In the genomic region with DNA sequence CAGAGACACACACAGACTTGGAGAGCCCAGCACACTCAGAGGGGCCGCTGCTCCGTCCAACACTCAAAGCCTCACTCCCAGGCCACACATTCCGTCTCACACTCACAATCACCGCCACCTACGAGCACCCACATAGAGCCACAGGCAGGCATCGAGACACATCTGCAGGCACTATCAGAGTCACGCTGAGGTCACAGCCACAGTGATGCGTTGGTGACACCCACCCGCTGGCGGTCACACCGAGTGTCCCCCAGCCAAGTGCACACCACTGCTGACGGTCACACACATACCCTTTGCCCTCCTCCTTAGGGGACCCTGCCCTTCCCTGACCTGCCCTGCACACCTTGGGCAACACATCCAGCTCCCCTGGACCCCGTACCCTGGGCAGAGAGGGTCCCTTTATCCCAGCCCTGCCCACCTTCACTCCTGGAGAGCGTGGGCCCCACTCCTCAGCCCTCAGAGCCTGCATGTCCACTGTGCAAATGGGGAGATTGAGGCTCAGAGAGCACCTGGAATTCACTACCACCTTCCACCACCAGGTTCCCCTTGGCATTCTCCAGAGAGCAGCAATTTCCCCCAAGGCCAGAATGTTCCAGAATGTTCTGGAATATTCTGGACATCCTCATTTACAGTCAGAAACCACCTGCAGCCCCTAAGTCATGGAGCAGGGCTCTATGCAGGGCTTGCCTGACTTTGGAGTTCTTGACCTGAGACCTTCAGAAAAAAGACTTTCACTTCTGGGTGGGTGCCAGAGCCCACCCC, we compare ENCODE assay signal across 13 cellular contexts. TPM values are rescaled to one million over a fixed set of nuclear protein-coding genes. Genes with fewer than 3 reads are reported as not detected.
DNase-seq lines count a peak whose midpoint lies in the region; ATAC-seq and TF ChIP-seq lines count a peak whose summit lies in the region.
"Had no signal": no experiment of that assay in that cellular context is flagged by ENCODE, and none has a peak within 500 bp of the region (broad histone marks: within the 10 kb centered on the region; RNA-seq: fewer than 3 reads in every experiment).

No MANE protein-coding gene starts in this region.

- H3K36me3 ChIP-seq in transverse colon: no peaks in the 10 kb centered on the region
- H3K36me3 ChIP-seq in uterus: no peaks in the 10 kb centered on the region
- H3K36me3 ChIP-seq: ascending aorta had no signal

- TF ChIP-seq POLR2A in transverse colon (IDR thresholded peaks at IDR 0.05) (no peak), uterus (IDR thresholded peaks at IDR 0.05) (no peak)

- 88% methylated on average over 14 of the region's 14 CpGs; no CpG with 5 or more reads in 1 of the 2 donors for WGBS in transverse colon (ENCODE audit: low coverage in 1 of 2), 2 donors

- no peak overlapping the region for H3K4me3 ChIP-seq in transverse colon
- no peak overlapping the region for H3K4me3 ChIP-seq in uterus
- H3K4me3 ChIP-seq: ascending aorta had no signal

- H3K27ac Mint-ChIP-seq in activated naive CD8-positive, alpha-beta T cell treated with anti-CD3 and anti-CD28 coated beads, Interleukin-2, amount 50 U/mL, for 24 hours: peak overlapping the region; percentile 59
- no peak overlapping the region for H3K27ac Mint-ChIP-seq in activated naive CD8-positive, alpha-beta T cell treated with anti-CD3 and anti-CD28 coated beads for 36 hours
- H3K27ac Mint-ChIP-seq in endothelial cell (ENCODE audit: unreplicated experiment): no peak overlapping the region

- H3K27ac ChIP-seq in transverse colon: no peak overlapping the region
- no peak overlapping the region for H3K27ac ChIP-seq in uterus
- H3K27ac ChIP-seq: ascending aorta had no signal

- no peak for ATAC-seq in activated naive CD8-positive, alpha-beta T cell treated with anti-CD3 and anti-CD28 coated beads, Interleukin-2, amount 50 U/mL, for 24 hours

- H3K4me1 ChIP-seq in transverse colon (no peaks in the 10 kb centered on the region), uterus (no peaks in the 10 kb centered on the region)
- H3K4me1 ChIP-seq: ascending aorta had no signal

- no peak for DNase-seq in activated naive CD8-positive, alpha-beta T cell treated with anti-CD3 and anti-CD28 coated beads, Interleukin-2, amount 50 U/mL, for 24 hours
- DNase-seq in activated naive CD8-positive, alpha-beta T cell treated with anti-CD3 and anti-CD28 coated beads for 36 hours: no peak
- no peak for DNase-seq in endothelial cell (ENCODE audit: low spot score)
- DNase-seq in transverse colon: no peak
- DNase-seq in MV-4-11 (lab: John Stamatoyannopoulos, UW): no peak
- no peak for DNase-seq in uterus
- DNase-seq: DMS53, hypothalamus, KG1, mesenchymal stem cell, NCI-H2029 had no signal

- TF ChIP-seq CTCF in endothelial cell (IDR thresholded peaks at IDR 0.05; ENCODE audit: unreplicated experiment) (peak; percentile 48), transverse colon (IDR thresholded peaks at IDR 0.05) (peak in 3 of 5 experiments; percentile 20 to 27 (median 20)), uterus (IDR thresholded peaks at IDR 0.05) (peak in 1 of 4 experiments; percentile 5)

- no peak overlapping the region for H3K4me3 Mint-ChIP-seq in activated naive CD8-positive, alpha-beta T cell treated with anti-CD3 and anti-CD28 coated beads, Interleukin-2, amount 50 U/mL, for 24 hours
- no peak overlapping the region for H3K4me3 Mint-ChIP-seq in activated naive CD8-positive, alpha-beta T cell treated with anti-CD3 and anti-CD28 coated beads for 36 hours
- H3K4me3 Mint-ChIP-seq in endothelial cell (ENCODE audit: unreplicated experiment): no peak overlapping the region

- no peaks in the 10 kb centered on the region for H3K27me3 ChIP-seq in transverse colon
- no peaks in the 10 kb centered on the region for H3K27me3 ChIP-seq in uterus
- H3K27me3 ChIP-seq: ascending aorta had no signal

- no peaks in the 10 kb centered on the region for H3K36me3 Mint-ChIP-seq in activated naive CD8-positive, alpha-beta T cell treated with anti-CD3 and anti-CD28 coated beads, Interleukin-2, amount 50 U/mL, for 24 hours (ENCODE audit: low read depth)
- H3K36me3 Mint-ChIP-seq in activated naive CD8-positive, alpha-beta T cell treated with anti-CD3 and anti-CD28 coated beads for 36 hours: no peaks in the 10 kb centered on the region
- no peaks in the 10 kb centered on the region for H3K36me3 Mint-ChIP-seq in endothelial cell (ENCODE audit: low read depth, unreplicated experiment)

- TF ChIP-seq EP300 in transverse colon (IDR thresholded peaks at IDR 0.05; ENCODE audit: low read depth): no peak

- no peaks in the 10 kb centered on the region for H3K4me1 Mint-ChIP-seq in activated naive CD8-positive, alpha-beta T cell treated with anti-CD3 and anti-CD28 coated beads, Interleukin-2, amount 50 U/mL, for 24 hours
- no peaks in the 10 kb centered on the region for H3K4me1 Mint-ChIP-seq in activated naive CD8-positive, alpha-beta T cell treated with anti-CD3 and anti-CD28 coated beads for 36 hours
- no peaks in the 10 kb centered on the region for H3K4me1 Mint-ChIP-seq in endothelial cell (ENCODE audit: unreplicated experiment)

- H3K27me3 Mint-ChIP-seq in activated naive CD8-positive, alpha-beta T cell treated with anti-CD3 and anti-CD28 coated beads, Interleukin-2, amount 50 U/mL, for 24 hours: peaks cover 5% of the 10 kb centered on the region
- no peaks in the 10 kb centered on the region for H3K27me3 Mint-ChIP-seq in activated naive CD8-positive, alpha-beta T cell treated with anti-CD3 and anti-CD28 coated beads for 36 hours
- peaks cover 15% of the 10 kb centered on the region for H3K27me3 Mint-ChIP-seq in endothelial cell (ENCODE audit: unreplicated experiment)

- no peaks in the 10 kb centered on the region for H3K9me3 ChIP-seq in transverse colon
- H3K9me3 ChIP-seq in uterus: no peaks in the 10 kb centered on the region
- H3K9me3 ChIP-seq: ascending aorta had no signal

- intact Hi-C loops in transverse colon (cut with DNase I; ENCODE audit: low total_unique reads) (no loop called here), uterus (cut with DNase I; ENCODE audit: low total_unique reads) (no loop called here)

- in situ Hi-C loops in transverse colon (cut with MboI; ENCODE audit: low pct_ligation_motif_present in 1 of 4, low pct_unique_long_range_greater_than_20kb in 1 of 4, low sequenced_read_pairs in 3 of 4): no loop called here

- H3K9me3 Mint-ChIP-seq in activated naive CD8-positive, alpha-beta T cell treated with anti-CD3 and anti-CD28 coated beads, Interleukin-2, amount 50 U/mL, for 24 hours: no peaks in the 10 kb centered on the region
- no peaks in the 10 kb centered on the region for H3K9me3 Mint-ChIP-seq in activated naive CD8-positive, alpha-beta T cell treated with anti-CD3 and anti-CD28 coated beads for 36 hours
- no peaks in the 10 kb centered on the region for H3K9me3 Mint-ChIP-seq in endothelial cell (ENCODE audit: unreplicated experiment)

RNA-seq across cellular contexts. Expression of a gene that starts 5.4 kb away (rescaled TPM):
- not detected for total RNA-seq in activated naive CD8-positive, alpha-beta T cell treated with anti-CD3 and anti-CD28 coated beads for 36 hours
- total RNA-seq in endothelial cell (ENCODE audit: unreplicated experiment) (not detected), transverse colon (1 to 10 TPM in 1 of 4 donors, not detected in 3; 4.8 TPM), uterus (not detected)
- total RNA-seq: ascending aorta, renal cortical epithelial cell had no signal

RNA-seq across cellular contexts. Expression of a gene that starts 13.7 kb away (rescaled TPM):
- not detected for total RNA-seq in activated naive CD8-positive, alpha-beta T cell treated with anti-CD3 and anti-CD28 coated beads for 36 hours
- 1.4 TPM for total RNA-seq in endothelial cell (ENCODE audit: unreplicated experiment)
- total RNA-seq in transverse colon: 100 to 1,000 TPM; 180 to 222 (median 191) TPM
- under 1 TPM in 1 of 4 donors, not detected in 3; 0.29 TPM for total RNA-seq in uterus
- total RNA-seq: ascending aorta had no signal

RNA-seq across cellular contexts. Expression of a gene that starts 25.4 kb away (rescaled TPM):
- total RNA-seq in activated naive CD8-positive, alpha-beta T cell treated with anti-CD3 and anti-CD28 coated beads for 36 hours: not detected
- 0.18 TPM for total RNA-seq in endothelial cell (ENCODE audit: unreplicated experiment)
- 100 to 1,000 TPM in 2 of 4 donors, 10 to 100 TPM in 2; 71.9 to 251 (median 115) TPM for total RNA-seq in transverse colon
- under 1 TPM in 1 of 4 donors, not detected in 3; 0.55 TPM for total RNA-seq in uterus
- total RNA-seq: ascending aorta had no signal

RNA-seq across cellular contexts. Expression of a gene that starts 38.7 kb away (rescaled TPM):
- total RNA-seq in activated naive CD8-positive, alpha-beta T cell treated with anti-CD3 and anti-CD28 coated beads for 36 hours: 100 to 1,000 TPM; 244 to 255 TPM
- total RNA-seq in endothelial cell (ENCODE audit: unreplicated experiment) (211 TPM), transverse colon (100 to 1,000 TPM; 149 to 352 (median 235) TPM), uterus (100 to 1,000 TPM in 3 of 4 donors, 10 to 100 TPM in 1; 68.7 to 261 (median 150) TPM)

RNA-seq across cellular contexts. Expression of a gene that starts 39.8 kb away (rescaled TPM):
- total RNA-seq in activated naive CD8-positive, alpha-beta T cell treated with anti-CD3 and anti-CD28 coated beads for 36 hours: 1 to 10 TPM; 1.4 to 1.9 TPM
- total RNA-seq in endothelial cell (ENCODE audit: unreplicated experiment): 8.9 TPM
- 10 to 100 TPM in 2 of 4 donors, 1 to 10 TPM in 2; 8.9 to 59.5 (median 18.4) TPM for total RNA-seq in transverse colon
- 10 to 100 TPM in 1 of 4 donors, 1 to 10 TPM in 3; 2.6 to 10.9 (median 7.1) TPM for total RNA-seq in uterus

Comparison
In these comparisons a context has a peak if more than half of its experiments do, and no peak if none do; other contexts are left out.
1. RNA of a gene that starts 13.7 kb away (total RNA-seq): 180 to 222 TPM in transverse colon; 1.4 TPM in endothelial cell (single experiment), 0.29 TPM in uterus and not detected in activated naive CD8-positive, alpha-beta T cell treated with anti-CD3 and anti-CD28 coated beads for 36 hours; every median in the first group is over 10 times any median in the second.
2. RNA of a gene that starts 25.4 kb away (total RNA-seq): 71.9 to 251 TPM in transverse colon; 0.18 TPM in endothelial cell (single experiment), not detected in activated naive CD8-positive, alpha-beta T cell treated with anti-CD3 and anti-CD28 coated beads for 36 hours and 0.55 TPM in uterus; every median in the first group is over 10 times any median in the second.